1 cellular context compared by ENCODE assay signal in genomic region chr2:144835634-144836351, GRCh38.
TF ChIP-seq lines count a peak whose summit lies in the region.

No MANE protein-coding gene starts in this region.

TF ChIP-seq in HEK293, 187 proteins besides CTCF, POLR2A, EP300 and RAD21 (continued from another document):
- TF ChIP-seq ZNF274 (IDR thresholded peaks at IDR 0.05; ENCODE audit: low read length) (no peak), ZNF274 (tag by site-specific recombination; IDR thresholded peaks at IDR 0.05; ENCODE audit: borderline replicate concordance) (no peak)
